In the genomic region with DNA sequence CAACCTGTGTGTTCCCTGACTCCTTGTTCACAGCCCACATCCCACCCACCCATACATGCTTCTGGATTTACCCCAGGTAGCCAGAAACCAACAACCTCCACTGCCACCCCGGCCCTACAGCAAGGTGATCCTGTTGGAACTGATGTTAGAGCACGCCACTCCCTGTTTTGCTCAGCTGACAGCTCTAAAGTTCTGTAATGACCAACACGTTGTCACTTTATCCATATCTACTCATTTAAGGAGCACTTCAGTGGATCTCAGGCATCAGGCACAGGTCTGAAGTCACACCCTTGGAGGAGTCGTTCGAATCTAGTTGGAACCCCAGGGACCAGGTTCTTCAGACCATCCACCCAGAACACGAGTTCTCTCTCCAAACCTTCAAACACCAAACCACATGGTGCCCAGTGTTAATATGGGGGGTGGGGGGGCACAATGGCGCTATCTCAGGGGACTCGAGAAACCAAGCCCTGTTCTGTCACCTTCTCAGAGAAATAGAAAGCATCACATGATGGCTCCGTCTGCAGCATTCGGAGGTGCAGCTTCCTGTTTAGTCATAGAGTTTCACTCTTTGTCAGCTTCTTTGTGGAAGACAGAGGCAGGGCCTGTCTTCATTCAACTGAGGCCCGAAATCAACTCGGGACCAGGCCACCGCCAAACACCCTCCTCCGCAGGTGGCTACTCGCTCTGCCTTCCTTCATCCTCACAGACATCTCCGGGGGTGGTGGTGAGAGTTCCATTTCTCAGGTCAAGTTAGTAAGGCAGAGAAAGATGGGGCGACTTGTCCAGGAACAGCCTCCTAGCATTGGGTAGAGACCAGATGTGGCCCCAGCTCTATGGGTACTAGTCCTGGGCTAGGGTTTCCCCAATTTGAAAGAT, we compare ENCODE assay signal across 8 cellular contexts.
DNase-seq lines count a peak whose midpoint lies in the region; ATAC-seq, FAIRE-seq and TF ChIP-seq lines count a peak whose summit lies in the region.

No MANE protein-coding gene starts in this region.

- no peak for TF ChIP-seq RAD21 in SK-N-SH (IDR thresholded peaks at IDR 0.05; ENCODE audit: low read length)

- POLR2A ChIA-PET in SK-N-SH (lab: Yijun Ruan, JAX), result no interaction called here

- CTCF ChIA-PET in SK-N-SH (lab: Yijun Ruan, JAX), result no interaction called here

- H4K20me1 ChIP-seq in SU-DHL-6 (ENCODE audit: low read depth, low read length) (no peaks in the 10 kb centered on the region), SK-N-SH (ENCODE audit: insufficient read depth) (no peaks in the 10 kb centered on the region)

- H3K9me2 ChIP-seq in SU-DHL-6 (replicated peaks; ENCODE audit: insufficient read depth, low read length) (no peaks in the 10 kb centered on the region), SK-N-SH (no peaks in the 10 kb centered on the region)

- H3K36me3 ChIP-seq in SU-DHL-6 (ENCODE audit: low read length) (no peaks in the 10 kb centered on the region), bronchial epithelial cell (ENCODE audit: control insufficient read depth, insufficient read depth, low read length) (no peaks in the 10 kb centered on the region), left lung (no peaks in the 10 kb centered on the region), SK-N-SH (replicated peaks in 1 of 2; ENCODE audit: control insufficient read depth in 1 of 2, insufficient read depth in 2 of 2, low read length in 1 of 2) (no peaks in the 10 kb centered on the region)

- intact Hi-C loops in left lung (cut with DNase I), result no loop called here

- H3K27me3 ChIP-seq in SU-DHL-6 (ENCODE audit: low read length), result no peaks in the 10 kb centered on the region
- peaks cover 1% of the 10 kb centered on the region for H3K27me3 ChIP-seq in bronchial epithelial cell (ENCODE audit: control insufficient read depth, insufficient read depth, low read length)
- no peaks in the 10 kb centered on the region for H3K27me3 ChIP-seq in left lung
- no peaks in the 10 kb centered on the region for H3K27me3 ChIP-seq in SK-N-SH (ENCODE audit: insufficient read depth)

- peak; percentile 66 for ATAC-seq in HG02763 (IDR thresholded peaks at IDR 0.05; ENCODE audit: unreplicated experiment)
- no peak for ATAC-seq in left lung

- peak; percentile 99 for FAIRE-seq in GM18507 (lab: Jason Lieb, UNC)
- FAIRE-seq in bronchial epithelial cell (lab: Jason Lieb, UNC), result no peak

- H3F3A ChIP-seq in SU-DHL-6 (ENCODE audit: insufficient read depth) (peaks cover 14% of the 10 kb centered on the region; the same call in 1 of the 2 replicates), SK-N-SH (replicated peaks; ENCODE audit: insufficient read depth) (no peaks in the 10 kb centered on the region)

- H3K4me1 ChIP-seq in left lung, result peaks cover 0 to 8% of the 10 kb centered on the region in 2 donors
- H3K4me1 ChIP-seq in SK-N-SH (ENCODE audit: control insufficient read depth in 1 of 2, insufficient read depth in 2 of 2, low read depth in 1 of 2, low read length in 1 of 2), result no peaks in the 10 kb centered on the region; a peak in 1 of 4 replicates

- peak overlapping the region; percentile 85 for H3K27ac ChIP-seq in SU-DHL-6 (ENCODE audit: low read depth, low read length)
- H3K27ac ChIP-seq in left lung, result peak overlapping the region in 1 of 2 donors; percentile 17
- no peak overlapping the region for H3K27ac ChIP-seq in SK-N-SH (ENCODE audit: low read depth in 2 of 2, low read length in 1 of 2)

- no peak for TF ChIP-seq EP300 in SK-N-SH (IDR thresholded peaks at IDR 0.05; ENCODE audit: borderline replicate concordance in 1 of 2, low read depth in 1 of 2, low read length in 1 of 2)

- TF ChIP-seq CTCF in SU-DHL-6 (IDR thresholded peaks at IDR 0.05; ENCODE audit: insufficient read depth, low read length, poor library complexity, severe bottlenecking), result no peak
- TF ChIP-seq CTCF in bronchial epithelial cell (IDR thresholded peaks at IDR 0.05; ENCODE audit: insufficient read depth, low read length, severe bottlenecking), result no peak
- no peak for TF ChIP-seq CTCF in left lung (IDR thresholded peaks at IDR 0.05)
- TF ChIP-seq CTCF in SK-N-SH (IDR thresholded peaks at IDR 0.05), result no peak

- H3K9me3 ChIP-seq in SU-DHL-6 (ENCODE audit: insufficient read depth, low read length) (no peaks in the 10 kb centered on the region), left lung (no peaks in the 10 kb centered on the region), SK-N-SH (no peaks in the 10 kb centered on the region)

- H3K4me3 ChIP-seq in SU-DHL-6 (ENCODE audit: insufficient read depth, low read length, poor library complexity, severe bottlenecking) (no peak overlapping the region), bronchial epithelial cell (ENCODE audit: low read depth, low read length) (no peak overlapping the region), left lung (no peak overlapping the region), SK-N-SH (ENCODE audit: low read depth in 2 of 2, low read length in 1 of 2) (no peak overlapping the region)

- 94% methylated on average over 16 of the region's 17 CpGs for WGBS in SK-N-SH (ENCODE audit: low lambda C conversion rate)

- H3K9ac ChIP-seq in SU-DHL-6 (ENCODE audit: low read length), result peak overlapping the region; percentile 32; the same call in 1 of the 2 replicates
- no peak overlapping the region for H3K9ac ChIP-seq in SK-N-SH

- H3K4me2 ChIP-seq in SU-DHL-6 (ENCODE audit: low read depth, low read length, poor library complexity, severe bottlenecking), result peak overlapping the region; percentile 34
- no peak overlapping the region for H3K4me2 ChIP-seq in SK-N-SH

- H2AFZ ChIP-seq in SU-DHL-6 (ENCODE audit: low read depth, low read length, severe bottlenecking) (peak overlapping the region; percentile 42), SK-N-SH (ENCODE audit: low read depth) (no peak overlapping the region)

- DNase-seq in GM18507 (ENCODE audit: extremely low spot score, insufficient read length, low read depth) (peak; percentile 67), bronchial epithelial cell (ENCODE audit: low read depth) (peak; percentile 44), left lung (no peak), SK-N-SH (no peak), NCI-H524 (lab: John Stamatoyannopoulos, UW) (no peak)
- DNase-seq in stimulated activated CD8-positive, alpha-beta memory T cell treated with anti-CD3 and anti-CD28 coated beads, Interleukin-15, amount 100 ng/mL, for 4 hours (ENCODE audit: low read depth in 2 of 2), result peak; percentile 52 to 59

- no peaks in the 10 kb centered on the region for H3K79me2 ChIP-seq in SU-DHL-6 (ENCODE audit: insufficient read depth, low read length)
- no peaks in the 10 kb centered on the region for H3K79me2 ChIP-seq in SK-N-SH (ENCODE audit: insufficient read depth)

TF ChIP-seq in SK-N-SH, 30 proteins besides CTCF, POLR2A, EP300 and RAD21:
- no peak for TF ChIP-seq GATA2 (CRISPR knock-in tag; IDR thresholded peaks at IDR 0.05)
- TF ChIP-seq TAF1 (IDR thresholded peaks at IDR 0.05; ENCODE audit: borderline replicate concordance, low read depth, low read length), result no peak
TF ChIP-seq in SK-N-SH: peak in this region for 0.

Comparison
In these comparisons a context has a peak if more than half of its experiments do, and no peak if none do; other contexts are left out.
1. DNase-seq: peak in GM18507 (single experiment), bronchial epithelial cell (single experiment) and stimulated activated CD8-positive, alpha-beta memory T cell treated with anti-CD3 and anti-CD28 coated beads, Interleukin-15, amount 100 ng/mL, for 4 hours (2 of 2); none in left lung (0 of 2), SK-N-SH (single experiment) and NCI-H524 (0 of 2).